ENCODE assay signal across 22 cellular contexts in genomic region chr2:154638768-154639167, GRCh38. TPM values are rescaled to one million over a fixed set of nuclear protein-coding genes. Genes with fewer than 3 reads are reported as not detected.
"Had no signal": no experiment of that assay in that cellular context is flagged by ENCODE, and none has a peak within 500 bp of the region (broad histone marks: within the 10 kb centered on the region; RNA-seq: fewer than 3 reads in every experiment).

No MANE protein-coding gene starts in this region.

- DNase-seq: Kasumi-1, MM.1S, NCI-H1092 treated with DMSO at 0.1 percent for 48 hours, NCI-H1436, NCI-H187, NCI-H2029, NCI-H2081 treated with DMSO at 0.1 percent for 48 hours, NCI-H2171, NCI-H226, NCI-H510A, NCI-H524 treated with DMSO at 0.1 percent for 48 hours, NCI-H69, NCI-H774, RPMI8226, SIG-M5 had no signal

- H3K36me3 Mint-ChIP-seq: IgD-negative memory B cell had no signal

- H3K27ac ChIP-seq: HL-60, KMS-11, SJSA1, SK-N-MC had no signal

- H3K4me3 ChIP-seq: K562, SJSA1, SK-N-MC had no signal

- H3K36me3 ChIP-seq: SJSA1 had no signal

- H3K27ac Mint-ChIP-seq: IgD-negative memory B cell had no signal

- ATAC-seq: K562 had no signal

- H3K27me3 ChIP-seq: SJSA1 had no signal

- H3K4me1 ChIP-seq: SJSA1 had no signal

RNA-seq across cellular contexts. Expression of gene KCNJ3, which starts 59.7 kb away (rescaled TPM):
- total RNA-seq: K562, M059J, SJSA1 had no signal
- polyA plus RNA-seq: IgD-negative memory B cell, K562 had no signal
